Comparison of ENCODE assay signal across 11 cellular contexts in genomic region chr4:124632439-124632838, GRCh38.
"Had no signal": no experiment of that assay in that cellular context is flagged by ENCODE, and none has a peak within 500 bp of the region (broad histone marks: within the 10 kb centered on the region; RNA-seq: fewer than 3 reads in every experiment).

No MANE protein-coding gene starts in this region.

- H3K36me3 ChIP-seq: breast epithelium, left lung, ovary, thoracic aorta had no signal

- H3K9me3 ChIP-seq: breast epithelium, heart left ventricle, left lung, ovary, thoracic aorta had no signal

- H3K27ac ChIP-seq: breast epithelium, left lung, ovary, thoracic aorta had no signal

- H3K4me1 ChIP-seq: breast epithelium, left lung had no signal

- DNase-seq: activated CD4-positive, alpha-beta T cell treated with anti-CD3 and anti-CD28 coated beads, Interleukin-2, amount 50 U/mL, for 4 hours; activated CD4-positive, CD25-positive, alpha-beta regulatory T cell treated with anti-CD3 and anti-CD28 coated beads, Interleukin-2, amount 50 U/mL, for 72 hours; activated CD8-positive, alpha-beta memory T cell treated with anti-CD3 and anti-CD28 coated beads, Interleukin-2, amount 10 ng/mL, durations not matched to agents 7 days and 5 days; activated effector memory CD4-positive, alpha-beta T cell treated with anti-CD3 and anti-CD28 coated beads, Interleukin-2, amount 50 U/mL, for 16 hours; activated T-cell treated with anti-CD3 and anti-CD28 coated beads, Interleukin-2, amount 50 U/mL, for 24 hours; stimulated activated CD4-positive, alpha-beta T cell treated with anti-CD3 and anti-CD28 coated beads, Interleukin-4, amount 100 ng/mL, for 4 hours had no signal

- H3K4me3 ChIP-seq: breast epithelium, heart left ventricle, left lung, ovary, thoracic aorta had no signal

- H3K27me3 ChIP-seq: breast epithelium, heart left ventricle, left lung, ovary had no signal
